In the genomic region with DNA sequence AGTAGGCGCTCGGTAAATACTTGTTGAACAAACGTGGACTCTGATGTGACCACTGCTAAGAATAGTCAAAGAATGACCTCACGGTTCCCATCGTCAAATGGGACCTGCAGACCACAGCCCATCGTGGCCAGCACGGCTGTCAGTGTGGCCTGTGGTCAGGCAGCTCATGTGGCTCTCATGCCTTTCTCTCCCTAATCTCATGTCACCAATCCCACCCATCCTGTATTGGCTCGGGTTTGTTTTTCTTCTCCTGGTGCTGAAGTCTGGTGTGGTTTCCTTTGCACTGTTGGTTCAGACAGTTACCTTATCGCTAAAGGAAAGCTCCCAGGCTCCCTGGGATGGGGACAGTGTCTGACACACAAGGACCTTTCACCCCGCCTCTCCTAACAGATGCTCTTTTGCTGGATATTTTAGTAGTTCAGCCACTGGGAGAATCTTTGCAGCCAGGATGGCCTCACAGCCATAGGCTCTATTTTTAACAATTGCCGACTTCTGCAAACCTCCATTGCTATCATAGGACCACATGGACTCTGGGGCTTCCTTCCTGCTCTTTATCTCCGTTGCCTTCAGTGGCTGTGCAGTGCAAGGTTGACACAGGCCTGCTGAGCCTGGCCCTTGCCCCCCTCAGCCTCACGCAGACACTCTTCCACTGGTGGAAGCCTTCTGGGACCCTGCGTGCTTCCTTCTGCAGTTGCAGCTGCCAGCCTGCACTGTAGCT, we compare ENCODE assay signal across 15 cellular contexts.
DNase-seq lines count a peak whose midpoint lies in the region; ATAC-seq lines count a peak whose summit lies in the region.
"Had no signal": no experiment of that assay in that cellular context is flagged by ENCODE, and none has a peak within 500 bp of the region (broad histone marks: within the 10 kb centered on the region; RNA-seq: fewer than 3 reads in every experiment).

No MANE protein-coding gene starts in this region.

- no peak for ATAC-seq in HG02885 (IDR thresholded peaks at IDR 0.05; ENCODE audit: poor library complexity, unreplicated experiment)

- peak; percentile 2 for DNase-seq in CD1c-positive myeloid dendritic cell (ENCODE audit: extremely low spot score)
- DNase-seq in SKM-1 (lab: John Stamatoyannopoulos, UW; ENCODE audit: unreplicated experiment): peak; percentile 6
- DNase-seq in globus pallidus (ENCODE audit: low spot score): peak; percentile 29
- peak; percentile 91 for DNase-seq in myocyte (ENCODE audit: low read depth)
- DNase-seq in GOT3 (lab: John Stamatoyannopoulos, UW): no peak
- no peak for DNase-seq in AML-193 (lab: John Stamatoyannopoulos, UW)
- no peak for DNase-seq in NCI-H69 (lab: John Stamatoyannopoulos, UW)
- DNase-seq: ACHN; activated naive CD8-positive, alpha-beta T cell treated with anti-CD3 and anti-CD28 coated beads for 36 hours; NCI-H187; NCI-H774; stimulated activated CD4-positive, alpha-beta T cell treated with anti-CD3 and anti-CD28 coated beads, Interleukin-1b, Interleukin-23, amount 100 ng/mL, for 48 hours; upper lobe of left lung; WERI-Rb-1 had no signal

Comparison
In these comparisons a context has a peak if more than half of its experiments do, and no peak if none do; other contexts are left out.
1. DNase-seq: peak in CD1c-positive myeloid dendritic cell (single experiment), SKM-1 (single experiment), globus pallidus (single experiment) and myocyte (single experiment); none in GOT3 (single experiment), AML-193 (0 of 2) and NCI-H69 (single experiment).